In genomic region chr12:106194351-106194750, GRCh38 we compare ENCODE assay signal across 19 cellular contexts. TPM values are rescaled to one million over a fixed set of nuclear protein-coding genes. Genes with fewer than 3 reads are reported as not detected.
DNase-seq lines count a peak whose midpoint lies in the region; ATAC-seq and TF ChIP-seq lines count a peak whose summit lies in the region.
"Had no signal": no experiment of that assay in that cellular context is flagged by ENCODE, and none has a peak within 500 bp of the region (broad histone marks: within the 10 kb centered on the region; RNA-seq: fewer than 3 reads in every experiment).

No MANE protein-coding gene starts in this region.

- CTCF ChIA-PET in mammary epithelial cell (lab: Charles Lee; ENCODE audit: low non-redundant PET): no interaction called here

- peaks cover 4% of the 10 kb centered on the region for H3K27me3 Mint-ChIP-seq in nephron progenitor cell (ENCODE audit: low read depth, poor library complexity)

- H4K20me1 ChIP-seq in mammary epithelial cell (ENCODE audit: insufficient read depth, low read length): no peaks in the 10 kb centered on the region

- no peak for TF ChIP-seq EP300 in upper lobe of left lung (IDR thresholded peaks at IDR 0.05)

- no peaks in the 10 kb centered on the region for H3K36me3 Mint-ChIP-seq in nephron progenitor cell (ENCODE audit: low read depth)

- DNase-seq in breast epithelium (ENCODE audit: low spot score in 2 of 2) (no peak), mammary epithelial cell (no peak), uterus (no peak), upper lobe of left lung (no peak), nephron progenitor cell (no peak), ureter (ENCODE audit: low spot score) (no peak)
- DNase-seq: AML-193; Caco-2; CD4-positive, alpha-beta T cell; GDM1; GOT3; H7; HFFc6 had no signal

- no TSS peak for BruUV-seq in mammary epithelial cell (replicated peaks; lab: Mats Ljungman, UMichigan)

- peaks cover 79% of the 10 kb centered on the region for H3K4me1 Mint-ChIP-seq in nephron progenitor cell

- H3K4me3 ChIP-seq in breast epithelium (no peak overlapping the region), mammary epithelial cell (replicated peaks in 1 of 3; ENCODE audit: insufficient read depth in 1 of 3, low read depth in 2 of 3, low read length in 3 of 3) (no peak overlapping the region), subcutaneous abdominal adipose tissue (ENCODE audit: low read depth in 1 of 5, low read length in 5 of 5) (no peak overlapping the region), uterus (no peak overlapping the region), upper lobe of left lung (no peak overlapping the region)
- H3K4me3 ChIP-seq: A549 had no signal

- H2AFZ ChIP-seq in mammary epithelial cell (ENCODE audit: low read depth, low read length): no peak overlapping the region

- H3K9me3 ChIP-seq in breast epithelium (no peaks in the 10 kb centered on the region), mammary epithelial cell (replicated peaks; ENCODE audit: insufficient read depth, low read length) (no peaks in the 10 kb centered on the region), subcutaneous abdominal adipose tissue (ENCODE audit: control insufficient read depth in 5 of 5, low read length in 5 of 5) (no peaks in the 10 kb centered on the region), uterus (no peaks in the 10 kb centered on the region), upper lobe of left lung (no peaks in the 10 kb centered on the region)
- H3K9me3 ChIP-seq: A549, Caco-2 had no signal

- dilution Hi-C loops in mammary epithelial cell (cut with HindIII; ENCODE audit: low sequenced_read_pairs): no loop called here

- H3K36me3 ChIP-seq in breast epithelium (no peaks in the 10 kb centered on the region), mammary epithelial cell (ENCODE audit: insufficient read depth, low read length) (no peaks in the 10 kb centered on the region), subcutaneous abdominal adipose tissue (ENCODE audit: control insufficient read depth in 5 of 5, insufficient read depth in 5 of 5, low read length in 5 of 5) (no peaks in the 10 kb centered on the region), uterus (no peaks in the 10 kb centered on the region), upper lobe of left lung (no peaks in the 10 kb centered on the region)

- in situ Hi-C loops in mammary epithelial cell (cut with MboI; ENCODE audit: low sequenced_read_pairs in 2 of 2): no loop called here

- no peak overlapping the region for H3K4me3 Mint-ChIP-seq in nephron progenitor cell
- H3K4me3 Mint-ChIP-seq: CD4-positive, alpha-beta T cell had no signal

- TF ChIP-seq CTCF in breast epithelium (IDR thresholded peaks at IDR 0.05) (no peak), mammary epithelial cell (conservative IDR thresholded peaks at IDR 0.05 in 1 of 2, IDR thresholded peaks at IDR 0.05 in 1 of 2; ENCODE audit: extremely low read depth in 1 of 2, insufficient read depth in 1 of 2, low read depth in 1 of 2, low read length in 2 of 2) (no peak), uterus (IDR thresholded peaks at IDR 0.05) (no peak), upper lobe of left lung (IDR thresholded peaks at IDR 0.05) (no peak), nephron progenitor cell (IDR thresholded peaks at IDR 0.05) (no peak)

- no peaks in the 10 kb centered on the region for H3K79me2 ChIP-seq in mammary epithelial cell (ENCODE audit: insufficient read depth, low read length)

- H3K27me3 ChIP-seq in breast epithelium: no peaks in the 10 kb centered on the region
- H3K27me3 ChIP-seq in mammary epithelial cell (ENCODE audit: insufficient read depth, low read length): no peaks in the 10 kb centered on the region
- no peaks in the 10 kb centered on the region for H3K27me3 ChIP-seq in subcutaneous abdominal adipose tissue (ENCODE audit: control insufficient read depth in 5 of 5, insufficient read depth in 4 of 5, low read length in 5 of 5)
- no peaks in the 10 kb centered on the region for H3K27me3 ChIP-seq in uterus
- no peaks in the 10 kb centered on the region for H3K27me3 ChIP-seq in upper lobe of left lung

- TF ChIP-seq POLR2A in breast epithelium (IDR thresholded peaks at IDR 0.05): no peak
- TF ChIP-seq POLR2A in uterus (IDR thresholded peaks at IDR 0.05): no peak
- TF ChIP-seq POLR2A in upper lobe of left lung (IDR thresholded peaks at IDR 0.05): no peak

- H3K9me3 Mint-ChIP-seq in nephron progenitor cell: peaks cover 3% of the 10 kb centered on the region
- H3K9me3 Mint-ChIP-seq: CD4-positive, alpha-beta T cell; HFFc6 had no signal

- intact Hi-C loops in breast epithelium (cut with DNase I; ENCODE audit: low total_unique reads) (no loop called here), mammary epithelial cell (cut with micrococcal nuclease) (no loop called here), uterus (cut with DNase I; ENCODE audit: low total_unique reads) (no loop called here)

- 96% methylated on average over 2 of the region's 3 CpGs for WGBS in mammary epithelial cell (ENCODE audit: low coverage, missing lambda C conversion rate)
- 89 to 100% methylated on average over 3 of the region's 3 CpGs for WGBS in upper lobe of left lung, 2 donors

- peak overlapping the region; percentile 46 to 65 for H3K27ac ChIP-seq in breast epithelium
- H3K27ac ChIP-seq in mammary epithelial cell (ENCODE audit: insufficient read depth, low read depth, low read length): no peak overlapping the region
- H3K27ac ChIP-seq in subcutaneous abdominal adipose tissue (ENCODE audit: low read depth, low read length): peak overlapping the region; percentile 92
- peak overlapping the region; percentile 2 to 62 for H3K27ac ChIP-seq in uterus
- H3K27ac ChIP-seq in upper lobe of left lung: no peak overlapping the region
- H3K27ac ChIP-seq: 22Rv1, A549, C4-2B, HL-60 had no signal

- H3K27ac Mint-ChIP-seq in nephron progenitor cell: no peak overlapping the region
- H3K27ac Mint-ChIP-seq: CD4-positive, alpha-beta T cell; HFFc6 had no signal

- H3K9ac ChIP-seq in mammary epithelial cell (ENCODE audit: insufficient read depth, low read length) (no peak overlapping the region), subcutaneous abdominal adipose tissue (ENCODE audit: low read length in 5 of 5) (no peak overlapping the region)

- H3K4me2 ChIP-seq in mammary epithelial cell (ENCODE audit: insufficient read depth, low read depth, low read length): no peak overlapping the region
- H3K4me2 ChIP-seq: A549 had no signal

- ATAC-seq in upper lobe of left lung (ENCODE audit: low FRiP score in 2 of 2): no peak
- ATAC-seq: A549, HCT116 had no signal

- H3K4me1 ChIP-seq in breast epithelium: no peaks in the 10 kb centered on the region
- no peaks in the 10 kb centered on the region for H3K4me1 ChIP-seq in mammary epithelial cell (ENCODE audit: insufficient read depth, low read length)
- peaks cover 0 to 60% (median 41%) of the 10 kb centered on the region in 5 donors for H3K4me1 ChIP-seq in subcutaneous abdominal adipose tissue (ENCODE audit: control insufficient read depth in 5 of 5, insufficient read depth in 5 of 5, low read length in 5 of 5)
- peaks cover 0 to 8% of the 10 kb centered on the region in 2 donors for H3K4me1 ChIP-seq in uterus
- H3K4me1 ChIP-seq in upper lobe of left lung: peaks cover 0 to 5% (median 0%) of the 10 kb centered on the region in 4 donors
- H3K4me1 ChIP-seq: A549, Caco-2 had no signal

RNA-seq across cellular contexts. Expression of gene CKAP4, which starts 53.5 kb away (rescaled TPM):
- total RNA-seq in breast epithelium (10 to 100 TPM; 22.0 to 39.3 (median 30.9) TPM), mammary epithelial cell (100 to 1,000 TPM in 1 of 2 donors, 10 to 100 TPM in 1; 88.4 to 123 TPM), uterus (100 to 1,000 TPM in 1 of 4 donors, 10 to 100 TPM in 3; 15.6 to 106 (median 40.8) TPM), upper lobe of left lung (10 to 100 TPM; 16.8 to 70.8 (median 44.5) TPM), ureter (39.7 TPM)
- polyA plus RNA-seq in mammary epithelial cell: 74.7 TPM
- 44.0 TPM for polyA minus RNA-seq in mammary epithelial cell

RNA-seq across cellular contexts. Expression of gene NUAK1, which starts 55.6 kb away (rescaled TPM):
- total RNA-seq in breast epithelium: 10 to 100 TPM in 2 of 3 donors, 1 to 10 TPM in 1; 6.0 to 20.2 (median 13.1) TPM
- 10 to 100 TPM; 12.5 to 39.8 TPM for total RNA-seq in mammary epithelial cell
- polyA plus RNA-seq in mammary epithelial cell: 7.4 TPM
- 21.2 TPM for polyA minus RNA-seq in mammary epithelial cell
- total RNA-seq in uterus: 10 to 100 TPM in 3 of 4 donors, 1 to 10 TPM in 1; 9.4 to 56.8 (median 26.8) TPM
- 10 to 100 TPM in 4 of 6 donors, 1 to 10 TPM in 2; 7.1 to 28.7 (median 10.9) TPM for total RNA-seq in upper lobe of left lung
- total RNA-seq in ureter: 16.0 TPM

Comparison
In these comparisons a context has a peak if more than half of its experiments do, and no peak if none do; other contexts are left out.
1. H3K27ac ChIP-seq: peak in breast epithelium (2 of 2), subcutaneous abdominal adipose tissue (single experiment) and uterus (2 of 2); none in mammary epithelial cell (single experiment) and upper lobe of left lung (0 of 4).